ENCODE assay signal across 8 cellular contexts in the genomic region with DNA sequence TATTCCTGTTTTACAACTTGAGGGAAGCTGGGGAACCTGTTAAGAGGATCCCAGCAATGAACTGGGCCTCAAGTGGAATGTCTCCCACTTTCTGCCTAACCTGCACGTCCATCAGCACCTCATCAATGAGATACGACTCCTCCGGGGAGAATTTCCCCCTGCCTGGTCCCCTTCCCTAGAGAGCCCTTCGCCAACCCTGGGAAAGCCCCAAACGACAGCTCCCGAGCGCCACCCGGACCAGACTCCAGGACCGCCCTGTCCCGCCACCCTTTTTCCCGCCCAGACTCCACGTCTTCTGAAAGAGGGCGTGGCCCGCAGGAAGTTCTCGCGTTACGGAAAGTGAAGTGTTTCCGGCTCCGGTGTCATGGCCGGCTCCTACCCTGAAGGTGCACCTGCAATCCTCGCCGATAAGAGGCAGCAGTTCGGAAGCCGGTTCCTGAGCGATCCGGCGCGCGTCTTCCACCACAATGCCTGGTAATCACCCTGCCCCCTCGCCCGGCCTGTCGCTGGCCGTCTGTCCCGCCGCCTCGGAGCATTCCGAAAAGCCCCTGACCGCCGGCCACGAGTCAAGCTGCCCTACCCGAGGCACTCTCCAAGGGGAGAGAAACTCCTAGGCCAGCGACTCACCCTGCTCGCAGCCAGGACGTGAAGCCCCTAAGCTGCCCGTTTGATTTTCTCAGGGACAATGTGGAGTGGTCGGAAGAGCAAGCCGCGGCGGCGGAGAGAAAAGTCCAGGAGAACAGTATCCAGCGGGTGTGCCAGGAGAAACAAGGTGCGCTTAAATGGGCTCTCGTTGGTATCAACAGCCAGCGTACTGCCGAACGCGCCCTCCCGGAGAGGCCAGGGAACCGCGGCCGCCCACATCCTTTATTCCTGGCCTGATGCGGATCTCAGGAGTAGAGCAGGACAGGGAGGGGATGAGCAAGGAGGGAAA. TPM values are rescaled to one million over a fixed set of nuclear protein-coding genes. Genes with fewer than 3 reads are reported as not detected.
DNase-seq lines count a peak whose midpoint lies in the region; ATAC-seq and TF ChIP-seq lines count a peak whose summit lies in the region.
"Not testable (repeated sequence)": the region's sequence is repeated elsewhere in the genome, so short reads cannot be mapped to it uniquely, and the experiment has no call there.

A gene with protein sequence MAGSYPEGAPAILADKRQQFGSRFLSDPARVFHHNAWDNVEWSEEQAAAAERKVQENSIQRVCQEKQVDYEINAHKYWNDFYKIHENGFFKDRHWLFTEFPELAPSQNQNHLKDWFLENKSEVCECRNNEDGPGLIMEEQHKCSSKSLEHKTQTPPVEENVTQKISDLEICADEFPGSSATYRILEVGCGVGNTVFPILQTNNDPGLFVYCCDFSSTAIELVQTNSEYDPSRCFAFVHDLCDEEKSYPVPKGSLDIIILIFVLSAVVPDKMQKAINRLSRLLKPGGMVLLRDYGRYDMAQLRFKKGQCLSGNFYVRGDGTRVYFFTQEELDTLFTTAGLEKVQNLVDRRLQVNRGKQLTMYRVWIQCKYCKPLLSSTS (plus strand): TSS at position 347 of the 934 bp plus-strand sequence. CDS start 18 bp downstream, at position 365.

- peak; percentile 95 for DNase-seq in DMS79 (lab: John Stamatoyannopoulos, UW)
- DNase-seq in KG1 (lab: John Stamatoyannopoulos, UW) = peak; percentile 31
- peak; percentile 80 for DNase-seq in activated T-cell treated with anti-CD3 and anti-CD28 coated beads, Interleukin-2, amount 50 U/mL, for 4 hours
- peak; percentile 98 for DNase-seq in esophagus muscularis mucosa (ENCODE audit: extremely low spot score)
- peak; percentile 96 for DNase-seq in myocyte (ENCODE audit: low read depth)
- peak; percentile 75 to 95 for DNase-seq in stimulated activated effector memory CD8-positive, alpha-beta T cell treated with anti-CD3 and anti-CD28 coated beads, Interleukin-12 subunit alpha, Interleukin-12 subunit beta, amount 100 ng/mL, for 72 hours (ENCODE audit: low spot score in 2 of 2)

- peak; percentile 11 to 58 (median 36) for TF ChIP-seq CTCF in esophagus muscularis mucosa (IDR thresholded peaks at IDR 0.05)

- intact Hi-C loops in esophagus muscularis mucosa (cut with DNase I) = loop anchor here (5.0 kb wide), 1 partner anchor 406 kb away; no protein-coding TSS in a partner anchor

- peaks cover 13% of the 10 kb centered on the region for H3K36me3 Mint-ChIP-seq in activated T-cell treated with anti-CD3 and anti-CD28 coated beads, Interleukin-2, amount 50 U/mL, for 4 hours (ENCODE audit: insufficient read depth)
- H3K36me3 Mint-ChIP-seq in stimulated activated effector memory CD8-positive, alpha-beta T cell treated with anti-CD3 and anti-CD28 coated beads, Interleukin-12 subunit alpha, Interleukin-12 subunit beta, amount 100 ng/mL, for 72 hours = peaks cover 51% of the 10 kb centered on the region

- H3K9me3 ChIP-seq in esophagus muscularis mucosa = not testable (repeated sequence)

- H3K9me3 Mint-ChIP-seq in activated T-cell treated with anti-CD3 and anti-CD28 coated beads, Interleukin-2, amount 50 U/mL, for 4 hours; stimulated activated effector memory CD8-positive, alpha-beta T cell treated with anti-CD3 and anti-CD28 coated beads, Interleukin-12 subunit alpha, Interleukin-12 subunit beta, amount 100 ng/mL, for 72 hours: not testable (repeated sequence)

- peak within 1 kb of the TSS; percentile 73 to 87 (median 80) for H3K4me3 ChIP-seq in esophagus muscularis mucosa

- TF ChIP-seq POLR2A in esophagus muscularis mucosa (IDR thresholded peaks at IDR 0.05; ENCODE audit: low read depth) = peak; percentile 37

- not testable (repeated sequence) for H3K27me3 Mint-ChIP-seq in activated T-cell treated with anti-CD3 and anti-CD28 coated beads, Interleukin-2, amount 50 U/mL, for 4 hours (ENCODE audit: low read depth)

- peak within 1 kb of the TSS; percentile 98 for H3K27ac Mint-ChIP-seq in stimulated activated effector memory CD8-positive, alpha-beta T cell treated with anti-CD3 and anti-CD28 coated beads, Interleukin-12 subunit alpha, Interleukin-12 subunit beta, amount 100 ng/mL, for 72 hours

- not testable (repeated sequence) for H3K27me3 ChIP-seq in esophagus muscularis mucosa

- peaks cover 33% of the 10 kb centered on the region for H3K4me1 Mint-ChIP-seq in activated T-cell treated with anti-CD3 and anti-CD28 coated beads, Interleukin-2, amount 50 U/mL, for 4 hours (ENCODE audit: low read depth)
- peaks cover 17% of the 10 kb centered on the region for H3K4me1 Mint-ChIP-seq in stimulated activated effector memory CD8-positive, alpha-beta T cell treated with anti-CD3 and anti-CD28 coated beads, Interleukin-12 subunit alpha, Interleukin-12 subunit beta, amount 100 ng/mL, for 72 hours

- peak within 1 kb of the TSS; percentile 77 to 91 (median 82) for H3K27ac ChIP-seq in esophagus muscularis mucosa (replicated peaks in 1 of 4)

- H3K4me1 ChIP-seq in esophagus muscularis mucosa = peaks cover 10 to 28% (median 22%) of the 10 kb centered on the region in 4 donors

- TF ChIP-seq EP300 in esophagus muscularis mucosa (IDR thresholded peaks at IDR 0.05) = not testable (repeated sequence)

- 1% methylated on average over 31 of the region's 62 CpGs for WGBS in esophagus muscularis mucosa

- ATAC-seq in GM21723 (IDR thresholded peaks at IDR 0.05; ENCODE audit: unreplicated experiment) = peak; percentile 95
- peak; percentile 93 for ATAC-seq in activated T-cell treated with anti-CD3 and anti-CD28 coated beads, Interleukin-2, amount 50 U/mL, for 4 hours
- peak; percentile 95 for ATAC-seq in stimulated activated effector memory CD8-positive, alpha-beta T cell treated with anti-CD3 and anti-CD28 coated beads, Interleukin-12 subunit alpha, Interleukin-12 subunit beta, amount 100 ng/mL, for 72 hours

- peak within 1 kb of the TSS; percentile 98 for H3K4me3 Mint-ChIP-seq in activated T-cell treated with anti-CD3 and anti-CD28 coated beads, Interleukin-2, amount 50 U/mL, for 4 hours
- peak within 1 kb of the TSS; percentile 98 for H3K4me3 Mint-ChIP-seq in stimulated activated effector memory CD8-positive, alpha-beta T cell treated with anti-CD3 and anti-CD28 coated beads, Interleukin-12 subunit alpha, Interleukin-12 subunit beta, amount 100 ng/mL, for 72 hours

- H3K36me3 ChIP-seq in esophagus muscularis mucosa = peaks cover 0 to 29% (median 14%) of the 10 kb centered on the region in 4 donors

TF ChIP-seq in PFSK-1, 5 proteins besides CTCF, POLR2A, EP300 and RAD21:
- TF ChIP-seq SIN3A (IDR thresholded peaks at IDR 0.05; ENCODE audit: borderline replicate concordance, insufficient read depth, low read length) = peak; percentile 56; the same call in 1 of the 2 replicates
- TF ChIP-seq, protein P1, sequence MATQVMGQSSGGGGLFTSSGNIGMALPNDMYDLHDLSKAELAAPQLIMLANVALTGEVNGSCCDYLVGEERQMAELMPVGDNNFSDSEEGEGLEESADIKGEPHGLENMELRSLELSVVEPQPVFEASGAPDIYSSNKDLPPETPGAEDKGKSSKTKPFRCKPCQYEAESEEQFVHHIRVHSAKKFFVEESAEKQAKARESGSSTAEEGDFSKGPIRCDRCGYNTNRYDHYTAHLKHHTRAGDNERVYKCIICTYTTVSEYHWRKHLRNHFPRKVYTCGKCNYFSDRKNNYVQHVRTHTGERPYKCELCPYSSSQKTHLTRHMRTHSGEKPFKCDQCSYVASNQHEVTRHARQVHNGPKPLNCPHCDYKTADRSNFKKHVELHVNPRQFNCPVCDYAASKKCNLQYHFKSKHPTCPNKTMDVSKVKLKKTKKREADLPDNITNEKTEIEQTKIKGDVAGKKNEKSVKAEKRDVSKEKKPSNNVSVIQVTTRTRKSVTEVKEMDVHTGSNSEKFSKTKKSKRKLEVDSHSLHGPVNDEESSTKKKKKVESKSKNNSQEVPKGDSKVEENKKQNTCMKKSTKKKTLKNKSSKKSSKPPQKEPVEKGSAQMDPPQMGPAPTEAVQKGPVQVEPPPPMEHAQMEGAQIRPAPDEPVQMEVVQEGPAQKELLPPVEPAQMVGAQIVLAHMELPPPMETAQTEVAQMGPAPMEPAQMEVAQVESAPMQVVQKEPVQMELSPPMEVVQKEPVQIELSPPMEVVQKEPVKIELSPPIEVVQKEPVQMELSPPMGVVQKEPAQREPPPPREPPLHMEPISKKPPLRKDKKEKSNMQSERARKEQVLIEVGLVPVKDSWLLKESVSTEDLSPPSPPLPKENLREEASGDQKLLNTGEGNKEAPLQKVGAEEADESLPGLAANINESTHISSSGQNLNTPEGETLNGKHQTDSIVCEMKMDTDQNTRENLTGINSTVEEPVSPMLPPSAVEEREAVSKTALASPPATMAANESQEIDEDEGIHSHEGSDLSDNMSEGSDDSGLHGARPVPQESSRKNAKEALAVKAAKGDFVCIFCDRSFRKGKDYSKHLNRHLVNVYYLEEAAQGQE (IDR thresholded peaks at IDR 0.05; ENCODE audit: insufficient read depth in 1 of 2, low read depth in 2 of 2, low read length in 2 of 2) = peak in 1 of 2 experiments; percentile 10; a peak in 1 of 4 replicates
- peak; percentile 76; the same call in 1 of the 2 replicates for TF ChIP-seq TAF1 (IDR thresholded peaks at IDR 0.05; ENCODE audit: borderline replicate concordance, insufficient read depth, low read length)
- TF ChIP-seq POLR2AphosphoS5 (IDR thresholded peaks at IDR 0.05; ENCODE audit: low read depth, low read length) = peak; percentile 70

RNA-seq across cellular contexts. Expression of the gene that starts here (rescaled TPM):
- polyA plus RNA-seq in PFSK-1 (2012; ENCODE audit: insufficient read length, low read depth) = 16.7 TPM
- total RNA-seq in activated T-cell treated with anti-CD3 and anti-CD28 coated beads, Interleukin-2, amount 50 U/mL, for 4 hours = 10 to 100 TPM; 68.5 to 74.2 (median 73.7) TPM
- 10 to 100 TPM; 19.9 to 23.5 (median 21.0) TPM for total RNA-seq in esophagus muscularis mucosa
- 54.5 and 63.3 TPM in 2 replicates for total RNA-seq in myocyte
- polyA plus RNA-seq in myocyte (2012) = 30.4 TPM

Comparison
In these comparisons a context has a peak if more than half of its experiments do, and no peak if none do; other contexts are left out.
1. Peak in every context shown above with its lines: DNase-seq, ATAC-seq, H3K4me3 ChIP-seq and H3K27ac ChIP-seq.
2. DNase-seq: peak in every context shown above with its lines; median percentile 98 in esophagus muscularis mucosa; 96 in myocyte; 95 in DMS79; 85 in stimulated activated effector memory CD8-positive, alpha-beta T cell treated with anti-CD3 and anti-CD28 coated beads, Interleukin-12 subunit alpha, Interleukin-12 subunit beta, amount 100 ng/mL, for 72 hours; 80 in activated T-cell treated with anti-CD3 and anti-CD28 coated beads, Interleukin-2, amount 50 U/mL, for 4 hours; 31 in KG1.